Comparison of ENCODE assay signal across 8 cellular contexts in genomic region chr5:72210913-72211670, GRCh38.
DNase-seq lines count a peak whose midpoint lies in the region; ATAC-seq, FAIRE-seq and TF ChIP-seq lines count a peak whose summit lies in the region.

No MANE protein-coding gene starts in this region.

- H3K27me3 Mint-ChIP-seq in MCF 10A (ENCODE audit: insufficient read depth, unreplicated experiment), result no peaks in the 10 kb centered on the region

- no peak for TF ChIP-seq EP300 in suprapubic skin (IDR thresholded peaks at IDR 0.05)

- TF ChIP-seq POLR2A in suprapubic skin (IDR thresholded peaks at IDR 0.05), result no peak

- H3K27ac ChIP-seq in suprapubic skin, result peak overlapping the region; percentile 23

- peak overlapping the region; percentile 24 for H3K4me3 Mint-ChIP-seq in MCF 10A (ENCODE audit: unreplicated experiment)

- DNase-seq in HT1080 (ENCODE audit: low read depth), result peak; percentile 89
- DNase-seq in MCF 10A (ENCODE audit: unreplicated experiment), result peak; percentile 74
- no peak for DNase-seq in suprapubic skin (ENCODE audit: low spot score in 2 of 2)
- no peak for DNase-seq in NCI-H2029 (lab: John Stamatoyannopoulos, UW)

- no peak for ATAC-seq in activated CD4-positive, CD25-positive, alpha-beta regulatory T cell treated with anti-CD3 and anti-CD28 coated beads, Interleukin-2, amount 50 U/mL, for 24 hours
- no peak for ATAC-seq in HG02588 (IDR thresholded peaks at IDR 0.05; ENCODE audit: unreplicated experiment)
- no peak for ATAC-seq in GM19397 (IDR thresholded peaks at IDR 0.05; ENCODE audit: unreplicated experiment)

- peak; percentile 43 for FAIRE-seq in islet of Langerhans (lab: Jason Lieb, UNC)

- CTCF ChIA-PET in MCF 10A (lab: Yijun Ruan, JAX), result no interaction called here

- H3K9me3 ChIP-seq in suprapubic skin, result no peaks in the 10 kb centered on the region

- H3K36me3 Mint-ChIP-seq in MCF 10A (ENCODE audit: insufficient read depth, unreplicated experiment), result peaks cover 15% of the 10 kb centered on the region

- no peak overlapping the region for H3K4me3 ChIP-seq in suprapubic skin

- TF ChIP-seq CTCF in MCF 10A (IDR thresholded peaks at IDR 0.05; ENCODE audit: unreplicated experiment) (no peak), suprapubic skin (IDR thresholded peaks at IDR 0.05) (no peak)

- H3K27ac Mint-ChIP-seq in MCF 10A (ENCODE audit: low read depth, unreplicated experiment), result peak overlapping the region; percentile 13

- peaks cover 25% of the 10 kb centered on the region for H3K4me1 ChIP-seq in suprapubic skin

- 39% methylated on average over 6 of the region's 6 CpGs for WGBS in suprapubic skin

- no peaks in the 10 kb centered on the region for H3K27me3 ChIP-seq in suprapubic skin

- POLR2A ChIA-PET in MCF 10A (lab: Yijun Ruan, JAX), result no interaction called here

- no TSS peak for BruUV-seq in MCF 10A (replicated peaks; lab: Mats Ljungman, UMichigan)

- H3K36me3 ChIP-seq in suprapubic skin, result no peaks in the 10 kb centered on the region

- intact Hi-C loops in MCF 10A (cut with micrococcal nuclease), result no loop called here

- H3K9me3 Mint-ChIP-seq in MCF 10A (ENCODE audit: unreplicated experiment), result no peaks in the 10 kb centered on the region

- H3K4me1 Mint-ChIP-seq in MCF 10A (ENCODE audit: insufficient read depth, unreplicated experiment), result peaks cover 17% of the 10 kb centered on the region

Comparison
In these comparisons a context has a peak if more than half of its experiments do, and no peak if none do; other contexts are left out.
1. DNase-seq: peak in HT1080 (single experiment) and MCF 10A (single experiment); none in suprapubic skin (0 of 2) and NCI-H2029 (single experiment).